Comparison of ENCODE assay signal across 19 cellular contexts in genomic region chr1:29062157-29062942, GRCh38.
A peak's percentile ranks its signal among the peaks of the same experiment; 100 is the strongest.
DNase-seq lines count a peak whose midpoint lies in the region; ATAC-seq, FAIRE-seq and TF ChIP-seq lines count a peak whose summit lies in the region.
"Had no signal": no experiment of that assay in that cellular context is flagged by ENCODE, and none has a peak within 500 bp of the region (broad histone marks: within the 10 kb centered on the region; RNA-seq: fewer than 3 reads in every experiment).

No MANE protein-coding gene starts in this region.

- no peaks in the 10 kb centered on the region for H3K27me3 ChIP-seq in CD8-positive, alpha-beta T cell (ENCODE audit: insufficient read depth, low read length)
- no peaks in the 10 kb centered on the region for H3K27me3 ChIP-seq in K562 (ENCODE audit: control insufficient read depth in 2 of 2, insufficient read depth in 2 of 2, low read length in 2 of 2)
- H3K27me3 ChIP-seq in adrenal gland, result no peaks in the 10 kb centered on the region
- H3K27me3 ChIP-seq in brain microvascular endothelial cell (replicated peaks), result no peaks in the 10 kb centered on the region
- H3K27me3 ChIP-seq: BE2C, thyroid gland had no signal

- no peak overlapping the region for H3K4me2 ChIP-seq in K562 (ENCODE audit: insufficient read depth, low read length)

- POLR2A ChIA-PET in CD8-positive, alpha-beta T cell (lab: Charles Lee), result interaction anchor here (1.0 kb wide), 1 partner anchor 181 kb away, joined by 3 read pairs; no protein-coding TSS in a partner anchor
- POLR2A ChIA-PET in T-cell (lab: Charles Lee) (interaction anchor here in 1 of 2 donors (0.7 kb wide), 1 partner anchor 34 kb away, joined by 3 read pairs; no protein-coding TSS in a partner anchor), K562 (lab: Yijun Ruan, JAX) (interaction anchor here (0.9 to 2.5 kb wide), 4 partner anchors 8 to 185 kb away, joined by 3 to 9 read pairs (median 5); no protein-coding TSS in a partner anchor)

- 68% methylated on average over 4 of the region's 4 CpGs for WGBS in K562 (ENCODE audit: insufficient coverage, low coverage, missing lambda C conversion rate)
- 67 to 73% (median 70%) methylated on average over 4 of the region's 4 CpGs for WGBS in adrenal gland, 4 donors

- no peaks in the 10 kb centered on the region for H4K20me1 ChIP-seq in K562 (replicated peaks; ENCODE audit: control insufficient read depth, insufficient read depth, low read length)

- in situ Hi-C loops in K562 (cut with MboI) (loop anchor here (10.0 kb wide), 1 partner anchor 268 kb away; no protein-coding TSS in a partner anchor), brain microvascular endothelial cell (cut with HindIII; ENCODE audit: low pct_ligation_motif_present, low sequenced_read_pairs) (no loop called here)

- peaks cover 60% of the 10 kb centered on the region for H3K36me3 Mint-ChIP-seq in CD8-positive, alpha-beta T cell
- peaks cover 25% of the 10 kb centered on the region for H3K36me3 Mint-ChIP-seq in T-cell

- no peak for TF ChIP-seq EP300 in K562 (IDR thresholded peaks at IDR 0.05; ENCODE audit: low read length)

- CTCF ChIA-PET in CD8-positive, alpha-beta T cell (lab: Charles Lee), result no interaction called here
- CTCF ChIA-PET in T-cell (lab: Charles Lee) (interaction anchor here in 1 of 2 donors (1.0 kb wide), 1 partner anchor 120 kb away, joined by 3 read pairs; the partner anchor contains the start of gene SRSF4), K562 (lab: Yijun Ruan, JAX; ENCODE audit: low intra/inter-chr PET ratio) (no interaction called here)

- no peak overlapping the region for H3K27ac ChIP-seq in CD8-positive, alpha-beta T cell (ENCODE audit: low read depth, low read length)
- H3K27ac ChIP-seq in K562 (ENCODE audit: extremely low read depth, low read depth, low read length), result no peak overlapping the region
- no peak overlapping the region for H3K27ac ChIP-seq in adrenal gland
- no peak overlapping the region for H3K27ac ChIP-seq in brain microvascular endothelial cell
- H3K27ac ChIP-seq: thyroid gland, WERI-Rb-1 had no signal

- FAIRE-seq in K562 (lab: Jason Lieb, UNC), result no peak
- FAIRE-seq: endometrium, GM18507, RCC 7860 had no signal

- H3K4me1 Mint-ChIP-seq in CD8-positive, alpha-beta T cell (ENCODE audit: low read depth), result peaks cover 14% of the 10 kb centered on the region
- peaks cover 7 to 14% (median 11%) of the 10 kb centered on the region in 3 donors for H3K4me1 Mint-ChIP-seq in T-cell

- no peaks in the 10 kb centered on the region for H3K79me2 ChIP-seq in K562 (ENCODE audit: control insufficient read depth, insufficient read depth, low read length)

- no peak for DNase-seq in CD8-positive, alpha-beta T cell
- DNase-seq in T-cell, result no peak
- DNase-seq in K562 (ENCODE audit: extremely low read depth in 1 of 4, low spot score in 3 of 4), result peak in 1 of 4 experiments; percentile 21
- DNase-seq in stimulated activated CD4-positive, alpha-beta T cell treated with anti-CD3 and anti-CD28 coated beads, Interleukin-2, amount 100 ng/mL, for 24 hours, result peak; percentile 40 to 47
- no peak for DNase-seq in adrenal gland
- DNase-seq in effector CD8-positive, alpha-beta T cell (lab: John Stamatoyannopoulos, UW), result no peak
- DNase-seq in DMS153 treated with DMSO at 0.1 percent for 48 hours (lab: John Stamatoyannopoulos, UW; ENCODE audit: unreplicated experiment), result no peak
- DNase-seq in brain microvascular endothelial cell, result no peak
- DNase-seq: activated gamma-delta T cell treated with Interleukin-2 at 50 U/mL for 16 hours, BE2C, DMS153, left cardiac atrium, NCI-H1048, thyroid gland, WERI-Rb-1 had no signal

- H2AFZ ChIP-seq in K562 (ENCODE audit: low read depth, low read length), result no peak overlapping the region

- intact Hi-C loops in CD8-positive, alpha-beta T cell (cut with DNase I, micrococcal nuclease), result no loop called here
- intact Hi-C loops in K562 (cut with micrococcal nuclease) (no loop called here), adrenal gland (cut with DNase I) (no loop called here)

- H3K9me3 Mint-ChIP-seq in CD8-positive, alpha-beta T cell, result no peaks in the 10 kb centered on the region
- H3K9me3 Mint-ChIP-seq in T-cell, result no peaks in the 10 kb centered on the region

- no peak for TF ChIP-seq CTCF in CD8-positive, alpha-beta T cell (IDR thresholded peaks at IDR 0.05)
- TF ChIP-seq CTCF in K562 (IDR thresholded peaks at IDR 0.05 in 2 of 3, conservative IDR thresholded peaks at IDR 0.05 in 1 of 3; ENCODE audit: insufficient read depth in 2 of 3, low read depth in 1 of 3, low read length in 3 of 3), result no peak
- TF ChIP-seq CTCF in adrenal gland (IDR thresholded peaks at IDR 0.05), result no peak
- no peak for TF ChIP-seq CTCF in brain microvascular endothelial cell (IDR thresholded peaks at IDR 0.05; ENCODE audit: low read depth, low read length, missing control alignments)

- ATAC-seq in CD8-positive, alpha-beta T cell, result no peak
- ATAC-seq in T-cell (replicated peaks in 1 of 4) (no peak), K562 (no peak)
- ATAC-seq: left cardiac atrium, SK-N-SH treated with all-trans-retinoic acid at 6 μM for 48 hours had no signal

- H3K9me3 ChIP-seq in CD8-positive, alpha-beta T cell (ENCODE audit: low read length), result no peaks in the 10 kb centered on the region
- H3K9me3 ChIP-seq in K562 (replicated peaks; ENCODE audit: control insufficient read depth, insufficient read depth, low read depth, low read length) (no peaks in the 10 kb centered on the region), adrenal gland (replicated peaks in 1 of 3) (no peaks in the 10 kb centered on the region)
- H3K9me3 ChIP-seq: BE2C, thyroid gland had no signal

- peaks cover 25% of the 10 kb centered on the region for H3K36me3 ChIP-seq in CD8-positive, alpha-beta T cell (ENCODE audit: insufficient read depth, low read length)
- H3K36me3 ChIP-seq in K562 (ENCODE audit: control insufficient read depth, insufficient read depth, low read length) (peaks cover 67% of the 10 kb centered on the region), adrenal gland (replicated peaks in 1 of 2) (no peaks in the 10 kb centered on the region), brain microvascular endothelial cell (replicated peaks) (no peaks in the 10 kb centered on the region)
- H3K36me3 ChIP-seq: thyroid gland had no signal

- no TSS peak for BruUV-seq in K562 (replicated peaks; lab: Mats Ljungman, UMichigan)

- TF ChIP-seq POLR2A in K562 (conservative IDR thresholded peaks at IDR 0.05) (no peak), adrenal gland (IDR thresholded peaks at IDR 0.05) (no peak)

- H3K4me1 ChIP-seq in CD8-positive, alpha-beta T cell (ENCODE audit: insufficient read depth, low read length), result no peaks in the 10 kb centered on the region
- H3K4me1 ChIP-seq in K562 (replicated peaks in 1 of 2; ENCODE audit: control insufficient read depth in 2 of 2, insufficient read depth in 2 of 2, low read length in 2 of 2) (no peaks in the 10 kb centered on the region), adrenal gland (replicated peaks in 1 of 2) (no peaks in the 10 kb centered on the region)
- H3K4me1 ChIP-seq: BE2C, thyroid gland had no signal

- no peak overlapping the region for H3K4me3 ChIP-seq in CD8-positive, alpha-beta T cell (ENCODE audit: low read depth, low read length)
- H3K4me3 ChIP-seq in K562 (no peak overlapping the region), adrenal gland (no peak overlapping the region), brain microvascular endothelial cell (ENCODE audit: low read depth, low read length) (no peak overlapping the region)
- H3K4me3 ChIP-seq: thyroid gland had no signal

- no peaks in the 10 kb centered on the region for H3K27me3 Mint-ChIP-seq in CD8-positive, alpha-beta T cell (ENCODE audit: low read depth)
- H3K27me3 Mint-ChIP-seq in T-cell, result no peaks in the 10 kb centered on the region

- no peak overlapping the region for H3K4me3 Mint-ChIP-seq in CD8-positive, alpha-beta T cell
- H3K4me3 Mint-ChIP-seq in T-cell, result no peak overlapping the region

- H3K9ac ChIP-seq in K562 (ENCODE audit: insufficient read depth in 1 of 2, low read depth in 2 of 2, low read length in 2 of 2), result no peak overlapping the region

- peak overlapping the region; percentile 62 for H3K27ac Mint-ChIP-seq in CD8-positive, alpha-beta T cell
- peak overlapping the region; percentile 44 to 55 for H3K27ac Mint-ChIP-seq in T-cell

- TF ChIP-seq RAD21 in K562 (CRISPR knock-in tag; conservative IDR thresholded peaks at IDR 0.05 in 1 of 2, IDR thresholded peaks at IDR 0.05 in 1 of 2), result no peak

- H3K9me1 ChIP-seq in K562 (ENCODE audit: control insufficient read depth, insufficient read depth, low read length), result no peaks in the 10 kb centered on the region

TF ChIP-seq in K562, 482 proteins besides CTCF, POLR2A, EP300 and RAD21:
- TF ChIP-seq EGR1 (conservative IDR thresholded peaks at IDR 0.05), result peak; percentile 56
- TF ChIP-seq, protein P1, sequence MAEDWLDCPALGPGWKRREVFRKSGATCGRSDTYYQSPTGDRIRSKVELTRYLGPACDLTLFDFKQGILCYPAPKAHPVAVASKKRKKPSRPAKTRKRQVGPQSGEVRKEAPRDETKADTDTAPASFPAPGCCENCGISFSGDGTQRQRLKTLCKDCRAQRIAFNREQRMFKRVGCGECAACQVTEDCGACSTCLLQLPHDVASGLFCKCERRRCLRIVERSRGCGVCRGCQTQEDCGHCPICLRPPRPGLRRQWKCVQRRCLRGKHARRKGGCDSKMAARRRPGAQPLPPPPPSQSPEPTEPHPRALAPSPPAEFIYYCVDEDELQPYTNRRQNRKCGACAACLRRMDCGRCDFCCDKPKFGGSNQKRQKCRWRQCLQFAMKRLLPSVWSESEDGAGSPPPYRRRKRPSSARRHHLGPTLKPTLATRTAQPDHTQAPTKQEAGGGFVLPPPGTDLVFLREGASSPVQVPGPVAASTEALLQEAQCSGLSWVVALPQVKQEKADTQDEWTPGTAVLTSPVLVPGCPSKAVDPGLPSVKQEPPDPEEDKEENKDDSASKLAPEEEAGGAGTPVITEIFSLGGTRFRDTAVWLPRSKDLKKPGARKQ (CRISPR knock-in tag; IDR thresholded peaks at IDR 0.05), result no peak
- TF ChIP-seq U2AF1 (optimal IDR thresholded peaks at IDR 0.05; ENCODE audit: low read depth, low read length), result no peak
- TF ChIP-seq ZNF384 (IDR thresholded peaks at IDR 0.05; ENCODE audit: low read depth, low read length), result peak; percentile 68
- TF ChIP-seq SP1 (CRISPR knock-in tag; IDR thresholded peaks at IDR 0.05), result no peak
- no peak for TF ChIP-seq ZKSCAN8 (CRISPR knock-in tag; IDR thresholded peaks at IDR 0.05)
- no peak for TF ChIP-seq CAMTA2 (CRISPR knock-in tag; conservative IDR thresholded peaks at IDR 0.05)
TF ChIP-seq in K562: peak in this region for 2.

Comparison
In these comparisons a context has a peak if more than half of its experiments do, and no peak if none do; other contexts are left out.
1. DNase-seq: peak in stimulated activated CD4-positive, alpha-beta T cell treated with anti-CD3 and anti-CD28 coated beads, Interleukin-2, amount 100 ng/mL, for 24 hours (2 of 2); none in CD8-positive, alpha-beta T cell (0 of 7), T-cell (0 of 34), adrenal gland (0 of 7), effector CD8-positive, alpha-beta T cell (single experiment), DMS153 treated with DMSO at 0.1 percent for 48 hours (single experiment) and brain microvascular endothelial cell (single experiment).